ENCODE assay signal across 1 cellular context in genomic region chr14:105021656-105022275, GRCh38.
TF ChIP-seq lines count a peak whose summit lies in the region.

No MANE protein-coding gene starts in this region.

TF ChIP-seq in HepG2, 621 proteins besides CTCF, POLR2A, EP300 and RAD21 (continued from another document and continues in another):
- TF ChIP-seq BCLAF1 (IDR thresholded peaks at IDR 0.05) (no peak), ZNF790 (CRISPR knock-in tag; IDR thresholded peaks at IDR 0.05; ENCODE audit: borderline replicate concordance) (no peak), SMARCC2 (IDR thresholded peaks at IDR 0.05) (no peak), ATF6 (CRISPR knock-in tag; conservative IDR thresholded peaks at IDR 0.05) (no peak), MYC (CRISPR knock-in tag; IDR thresholded peaks at IDR 0.05; ENCODE audit: borderline replicate concordance) (peak; percentile 61; the same call in 1 of the 2 replicates), MIER3 (CRISPR knock-in tag; IDR thresholded peaks at IDR 0.05; ENCODE audit: borderline replicate concordance) (no peak; the same call in 1 of the 2 replicates), ZNF260 (CRISPR knock-in tag; IDR thresholded peaks at IDR 0.05; ENCODE audit: borderline replicate concordance, low read depth) (no peak), CAMTA2 (CRISPR knock-in tag; IDR thresholded peaks at IDR 0.05; ENCODE audit: borderline replicate concordance) (no peak), HIVEP1 (CRISPR knock-in tag; IDR thresholded peaks at IDR 0.05) (peak; percentile 56; the same call in 1 of the 2 replicates), ZNF740 (CRISPR knock-in tag; IDR thresholded peaks at IDR 0.05) (peak; percentile 98), NAIF1 (CRISPR knock-in tag; IDR thresholded peaks at IDR 0.05; ENCODE audit: borderline replicate concordance) (peak; percentile 60; the same call in 1 of the 2 replicates), ZNF354B (CRISPR knock-in tag; IDR thresholded peaks at IDR 0.05) (no peak), FOXK1 (CRISPR knock-in tag; IDR thresholded peaks at IDR 0.05; ENCODE audit: borderline replicate concordance, low read depth) (0 out of 2 replicates have a peak, but pooled peaks have one; percentile 8), ZNF143 (CRISPR knock-in tag; IDR thresholded peaks at IDR 0.05) (no peak), ATF4 (CRISPR knock-in tag; IDR thresholded peaks at IDR 0.05) (0 out of 4 replicates have a peak, but pooled peaks of 1 of the 2 experiments have one; percentile 31), SRSF1 (optimal IDR thresholded peaks at IDR 0.05; ENCODE audit: low read depth, low read length) (peak; percentile 46), ZNF558 (CRISPR knock-in tag; IDR thresholded peaks at IDR 0.05; ENCODE audit: borderline replicate concordance) (no peak; the same call in 1 of the 2 replicates), MTF1 (CRISPR knock-in tag; IDR thresholded peaks at IDR 0.05) (0 out of 2 replicates have a peak, but pooled peaks have one; percentile 2), IKZF1 (IDR thresholded peaks at IDR 0.05) (no peak), E2F2 (CRISPR knock-in tag; IDR thresholded peaks at IDR 0.05; ENCODE audit: borderline replicate concordance) (no peak), KAT7 (CRISPR knock-in tag; IDR thresholded peaks at IDR 0.05; ENCODE audit: borderline replicate concordance) (no peak), HDAC1 (CRISPR knock-in tag; IDR thresholded peaks at IDR 0.05) (peak; percentile 53; the same call in 1 of the 2 replicates), ATF2 (CRISPR knock-in tag; IDR thresholded peaks at IDR 0.05) (no peak), REST (IDR thresholded peaks at IDR 0.05; ENCODE audit: borderline replicate concordance in 1 of 2, low read depth in 1 of 2, low read length in 2 of 2) (no peak; a peak in 1 of 4 replicates), KMT2B (CRISPR knock-in tag; IDR thresholded peaks at IDR 0.05) (no peak; the same call in 1 of the 2 replicates), MEF2D (CRISPR knock-in tag; IDR thresholded peaks at IDR 0.05) (no peak), ZNF276 (CRISPR knock-in tag; IDR thresholded peaks at IDR 0.05; ENCODE audit: low read depth) (no peak), SYNCRIP (IDR thresholded peaks at IDR 0.05; ENCODE audit: insufficient read depth, low read depth, low read length) (no peak), ISX (CRISPR knock-in tag; conservative IDR thresholded peaks at IDR 0.05) (no peak), BORCS8-MEF2B (CRISPR knock-in tag; IDR thresholded peaks at IDR 0.05) (no peak), ZNF275 (CRISPR knock-in tag; IDR thresholded peaks at IDR 0.05; ENCODE audit: borderline replicate concordance) (0 out of 2 replicates have a peak, but pooled peaks have one; percentile 7), HBP1 (CRISPR knock-in tag; IDR thresholded peaks at IDR 0.05; ENCODE audit: low read depth) (no peak), MBNL3 (CRISPR knock-in tag; conservative IDR thresholded peaks at IDR 0.05) (no peak), NFIC (IDR thresholded peaks at IDR 0.05; ENCODE audit: low read length) (peak; percentile 26; the same call in 1 of the 2 replicates), PHB2 (IDR thresholded peaks at IDR 0.05; ENCODE audit: partially characterized antibody) (no peak), MTA1 (CRISPR knock-in tag; IDR thresholded peaks at IDR 0.05; ENCODE audit: borderline replicate concordance) (peak; percentile 44; the same call in 1 of the 2 replicates), ZNF333 (CRISPR knock-in tag; IDR thresholded peaks at IDR 0.05; ENCODE audit: borderline replicate concordance) (no peak), ZNF550 (CRISPR knock-in tag; IDR thresholded peaks at IDR 0.05; ENCODE audit: borderline replicate concordance) (no peak), ZNF510 (CRISPR knock-in tag; IDR thresholded peaks at IDR 0.05; ENCODE audit: low read depth) (0 out of 2 replicates have a peak, but pooled peaks have one; percentile 31), ZSCAN20 (CRISPR knock-in tag; IDR thresholded peaks at IDR 0.05; ENCODE audit: borderline replicate concordance) (0 out of 2 replicates have a peak, but pooled peaks have one; percentile 1), SAP130 (CRISPR knock-in tag; IDR thresholded peaks at IDR 0.05; ENCODE audit: low read depth) (peak; percentile 38; the same call in 1 of the 2 replicates), ZSCAN9 (CRISPR knock-in tag; IDR thresholded peaks at IDR 0.05; ENCODE audit: borderline replicate concordance) (no peak), ZNF816 (CRISPR knock-in tag; IDR thresholded peaks at IDR 0.05; ENCODE audit: borderline replicate concordance) (peak; percentile 79; the same call in 1 of the 2 replicates), ZNF451 (CRISPR knock-in tag; IDR thresholded peaks at IDR 0.05) (no peak), CREBL2 (CRISPR knock-in tag; IDR thresholded peaks at IDR 0.05; ENCODE audit: borderline replicate concordance) (no peak), JUN (CRISPR knock-in tag; IDR thresholded peaks at IDR 0.05) (no peak), TBX2 (CRISPR knock-in tag; IDR thresholded peaks at IDR 0.05; ENCODE audit: borderline replicate concordance) (0 out of 2 replicates have a peak, but pooled peaks have one; percentile 4)
